ENCODE assay signal across 1 cellular context in genomic region chr15:71677352-71677751, GRCh38.
TF ChIP-seq lines count a peak whose summit lies in the region.

No MANE protein-coding gene starts in this region.

TF ChIP-seq in GM23338, 12 proteins besides CTCF, POLR2A, EP300 and RAD21 (continued from another document):
- TF ChIP-seq ZNF462 (CRISPR knock-in tag; IDR thresholded peaks at IDR 0.05) (no peak), JUNB (IDR thresholded peaks at IDR 0.05; ENCODE audit: unreplicated experiment) (no peak)
